Comparison of ENCODE assay signal across 26 cellular contexts in genomic region chr9:94101169-94101853, GRCh38.
"Had no signal": no experiment of that assay in that cellular context is flagged by ENCODE, and none has a peak within 500 bp of the region (broad histone marks: within the 10 kb centered on the region; RNA-seq: fewer than 3 reads in every experiment).

No MANE protein-coding gene starts in this region.

- H3K9me3 ChIP-seq: breast epithelium, colonic mucosa had no signal

- ATAC-seq: activated T-helper 17 cell treated with anti-CD3 and anti-CD28 coated beads, Interleukin-2, amount 50 U/mL, for 72 hours; T-cell had no signal

- H3K27me3 Mint-ChIP-seq: activated CD4-positive, alpha-beta memory T cell treated with anti-CD3 and anti-CD28 coated beads for 36 hours; activated CD4-positive, alpha-beta T cell treated with anti-CD3 and anti-CD28 coated beads, Interleukin-2, amount 10 ng/mL, durations not matched to agents 7 days and 5 days; activated naive CD8-positive, alpha-beta T cell treated with anti-CD3 and anti-CD28 coated beads, Interleukin-2, amount 10 ng/mL, durations not matched to agents 7 days and 5 days; activated T-helper 17 cell treated with anti-CD3 and anti-CD28 coated beads, Interleukin-2, amount 50 U/mL, for 72 hours; T-cell had no signal

- H3K27me3 ChIP-seq: breast epithelium, colonic mucosa had no signal

- H3K9me3 Mint-ChIP-seq: activated CD4-positive, alpha-beta memory T cell treated with anti-CD3 and anti-CD28 coated beads for 36 hours; activated CD4-positive, alpha-beta T cell treated with anti-CD3 and anti-CD28 coated beads, Interleukin-2, amount 10 ng/mL, durations not matched to agents 7 days and 5 days; activated naive CD4-positive, alpha-beta T cell treated with anti-CD3 and anti-CD28 coated beads for 36 hours; activated naive CD8-positive, alpha-beta T cell treated with anti-CD3 and anti-CD28 coated beads, Interleukin-2, amount 10 ng/mL, durations not matched to agents 7 days and 5 days; activated T-helper 17 cell treated with anti-CD3 and anti-CD28 coated beads, Interleukin-2, amount 50 U/mL, for 72 hours; T-cell had no signal

- H3K4me3 ChIP-seq: breast epithelium, colonic mucosa, PC-9 had no signal

- H3K4me1 Mint-ChIP-seq: activated T-helper 17 cell treated with anti-CD3 and anti-CD28 coated beads, Interleukin-2, amount 50 U/mL, for 72 hours had no signal

- H3K36me3 Mint-ChIP-seq: activated CD4-positive, alpha-beta memory T cell treated with anti-CD3 and anti-CD28 coated beads for 36 hours had no signal

- H3K4me3 Mint-ChIP-seq: activated CD4-positive, alpha-beta memory T cell treated with anti-CD3 and anti-CD28 coated beads for 36 hours; activated CD4-positive, alpha-beta T cell treated with anti-CD3 and anti-CD28 coated beads, Interleukin-2, amount 10 ng/mL, durations not matched to agents 7 days and 5 days; activated naive CD4-positive, alpha-beta T cell treated with anti-CD3 and anti-CD28 coated beads for 36 hours; activated naive CD8-positive, alpha-beta T cell treated with anti-CD3 and anti-CD28 coated beads, Interleukin-2, amount 10 ng/mL, durations not matched to agents 7 days and 5 days; activated T-helper 17 cell treated with anti-CD3 and anti-CD28 coated beads, Interleukin-2, amount 50 U/mL, for 72 hours; T-cell had no signal

- H3K36me3 ChIP-seq: breast epithelium, colonic mucosa had no signal

- H3K27ac Mint-ChIP-seq: activated CD4-positive, alpha-beta memory T cell treated with anti-CD3 and anti-CD28 coated beads for 36 hours; activated CD4-positive, alpha-beta T cell treated with anti-CD3 and anti-CD28 coated beads, Interleukin-2, amount 10 ng/mL, durations not matched to agents 7 days and 5 days; activated naive CD4-positive, alpha-beta T cell treated with anti-CD3 and anti-CD28 coated beads for 36 hours; activated naive CD8-positive, alpha-beta T cell treated with anti-CD3 and anti-CD28 coated beads, Interleukin-2, amount 10 ng/mL, durations not matched to agents 7 days and 5 days; activated T-helper 17 cell treated with anti-CD3 and anti-CD28 coated beads, Interleukin-2, amount 50 U/mL, for 72 hours; T-cell had no signal

- H2AFZ ChIP-seq: PC-9 had no signal

- H3K4me1 ChIP-seq: breast epithelium, colonic mucosa had no signal

- DNase-seq: activated CD4-positive, alpha-beta memory T cell treated with anti-CD3 and anti-CD28 coated beads for 36 hours; activated CD4-positive, alpha-beta T cell treated with anti-CD3 and anti-CD28 coated beads, Interleukin-2, amount 10 ng/mL, durations not matched to agents 7 days and 5 days; activated CD4-positive, CD25-positive, alpha-beta regulatory T cell; activated CD8-positive, alpha-beta memory T cell treated with anti-CD3 and anti-CD28 coated beads for 24 hours; activated gamma-delta T cell; activated naive CD4-positive, alpha-beta T cell treated with anti-CD3 and anti-CD28 coated beads for 36 hours; activated naive CD8-positive, alpha-beta T cell treated with anti-CD3 and anti-CD28 coated beads, Interleukin-2, amount 10 ng/mL, durations not matched to agents 7 days and 5 days; activated T-cell treated with anti-CD3 and anti-CD28 coated beads for 4 hours; activated T-cell treated with anti-CD3 and anti-CD28 coated beads, Interleukin-2, amount 50 U/mL, for 48 hours; aorta; caudate nucleus; colonic mucosa; Kasumi-1; NCI-H1092; NCI-H1417; NCI-H1694; NCI-H2029; NCI-H345; NCI-H510A; NCI-H526 treated with DMSO at 0.1 percent for 48 hours; PC-9; SHP77 treated with DMSO at 0.1 percent for 48 hours; T-cell; T1000 had no signal

- H3K4me2 ChIP-seq: PC-9 had no signal

- H3K27ac ChIP-seq: breast epithelium, colonic mucosa, PC-9 had no signal
